Comparison of ENCODE assay signal across 39 cellular contexts in genomic region chr12:5678186-5678585, GRCh38.
"Had no signal": no experiment of that assay in that cellular context is flagged by ENCODE, and none has a peak within 500 bp of the region (broad histone marks: within the 10 kb centered on the region; RNA-seq: fewer than 3 reads in every experiment).

No MANE protein-coding gene starts in this region.

- H3K36me3 Mint-ChIP-seq: activated naive CD4-positive, alpha-beta T cell treated with anti-CD3 and anti-CD28 coated beads, Interleukin-2, amount 10 ng/mL, durations not matched to agents 7 days and 5 days; activated naive CD4-positive, alpha-beta T cell treated with anti-CD3 and anti-CD28 coated beads, Interleukin-2, amount 50 U/mL, for 24 hours; activated naive CD4-positive, alpha-beta T cell treated with anti-CD3 and anti-CD28 coated beads, Interleukin-2, amount 50 U/mL, for 72 hours; activated naive CD8-positive, alpha-beta T cell; activated naive CD8-positive, alpha-beta T cell treated with anti-CD3 and anti-CD28 coated beads for 36 hours; activated naive CD8-positive, alpha-beta T cell treated with anti-CD3 and anti-CD28 coated beads, Interleukin-2, amount 10 ng/mL, durations not matched to agents 7 days and 5 days; brain had no signal

- FAIRE-seq: astrocyte had no signal

- DNase-seq: activated effector memory CD4-positive, alpha-beta T cell treated with anti-CD3 and anti-CD28 coated beads, Interleukin-2, amount 50 U/mL, for 16 hours; activated effector memory CD4-positive, alpha-beta T cell treated with Interleukin-2 at 50 U/mL for 16 hours; activated gamma-delta T cell; activated gamma-delta T cell treated with Interleukin-2 at 50 U/mL for 16 hours; activated naive CD4-positive, alpha-beta T cell; activated naive CD4-positive, alpha-beta T cell treated with anti-CD3 and anti-CD28 coated beads for 36 hours; activated naive CD4-positive, alpha-beta T cell treated with anti-CD3 and anti-CD28 coated beads, Interleukin-2, amount 10 ng/mL, durations not matched to agents 7 days and 5 days; activated naive CD4-positive, alpha-beta T cell treated with anti-CD3 and anti-CD28 coated beads, Interleukin-2, amount 50 U/mL, for 16 hours; activated naive CD4-positive, alpha-beta T cell treated with Interleukin-2 at 50 U/mL for 16 hours; activated naive CD8-positive, alpha-beta T cell treated with anti-CD3 and anti-CD28 coated beads for 36 hours; activated naive CD8-positive, alpha-beta T cell treated with anti-CD3 and anti-CD28 coated beads, Interleukin-2, amount 10 ng/mL, durations not matched to agents 7 days and 5 days; activated naive CD8-positive, alpha-beta T cell treated with anti-CD3 and anti-CD28 coated beads, Interleukin-2, amount 50 U/mL, for 24 hours; activated T-cell treated with anti-CD3 and anti-CD28 coated beads, Interleukin-2, amount 50 U/mL, for 1 hour; activated T-cell treated with anti-CD3 and anti-CD28 coated beads, Interleukin-2, amount 50 U/mL, for 24 hours; activated T-cell treated with anti-CD3 and anti-CD28 coated beads, Interleukin-2, amount 50 U/mL, for 4 hours; activated T-cell treated with anti-CD3 and anti-CD28 coated beads, Interleukin-2, amount 50 U/mL, for 48 hours; activated T-cell treated with anti-CD3 and anti-CD28 coated beads, Interleukin-2, amount 50 U/mL, for 72 hours; adrenal gland; amniotic stem cell; amygdala; anterior cingulate cortex; aorta; body of pancreas; brain microvascular endothelial cell; caudate nucleus; central memory CD4-positive, alpha-beta T cell; cerebellar nuclear complex had no signal

- H3K4me3 ChIP-seq: adrenal gland, ascending aorta, body of pancreas, breast epithelium, cardiac muscle cell had no signal

- H3K9me3 Mint-ChIP-seq: activated naive CD4-positive, alpha-beta T cell treated with anti-CD3 and anti-CD28 coated beads for 36 hours; activated naive CD4-positive, alpha-beta T cell treated with anti-CD3 and anti-CD28 coated beads, Interleukin-2, amount 10 ng/mL, durations not matched to agents 7 days and 5 days; activated naive CD4-positive, alpha-beta T cell treated with anti-CD3 and anti-CD28 coated beads, Interleukin-2, amount 50 U/mL, for 24 hours; activated naive CD4-positive, alpha-beta T cell treated with anti-CD3 and anti-CD28 coated beads, Interleukin-2, amount 50 U/mL, for 72 hours; activated naive CD8-positive, alpha-beta T cell treated with anti-CD3 and anti-CD28 coated beads for 36 hours; activated naive CD8-positive, alpha-beta T cell treated with anti-CD3 and anti-CD28 coated beads, Interleukin-2, amount 10 ng/mL, durations not matched to agents 7 days and 5 days; activated naive CD8-positive, alpha-beta T cell treated with anti-CD3 and anti-CD28 coated beads, Interleukin-2, amount 50 U/mL, for 24 hours; activated T-cell treated with anti-CD3 and anti-CD28 coated beads, Interleukin-2, amount 50 U/mL, for 24 hours; activated T-cell treated with anti-CD3 and anti-CD28 coated beads, Interleukin-2, amount 50 U/mL, for 4 hours; activated T-cell treated with anti-CD3 and anti-CD28 coated beads, Interleukin-2, amount 50 U/mL, for 72 hours; activated T-helper 1 cell treated with anti-CD3 and anti-CD28 coated beads, Interleukin-12 subunit alpha, Interleukin-12 subunit beta, Interleukin-2, Interleukin-4 antibody, amounts not matched to agents 30 ng/mL and 10 ng/mL and 1 ng/mL, durations not matched to agents 14 hours and 24 hours and 36 hours; activated T-helper 17 cell treated with anti-CD3 and anti-CD28 coated beads, Interleukin-2, amount 50 U/mL, for 72 hours; activated T-helper 2 cell treated with anti-CD3 and anti-CD28 coated beads, Interferon-gamma antibody, Interleukin-2, Interleukin-4, amounts not matched to agents 10 μg/mL and 5 μg/mL and 100 μg/mL, durations not matched to agents 14 hours and 24 hours and 36 hours; brain; central memory CD8-positive, alpha-beta T cell had no signal

- ATAC-seq: activated naive CD4-positive, alpha-beta T cell treated with anti-CD3 and anti-CD28 coated beads, Interleukin-2, amount 50 U/mL, for 72 hours; activated naive CD8-positive, alpha-beta T cell treated with anti-CD3 and anti-CD28 coated beads, Interleukin-2, amount 50 U/mL, for 24 hours; activated T-cell treated with anti-CD3 and anti-CD28 coated beads, Interleukin-2, amount 50 U/mL, for 4 hours; activated T-cell treated with anti-CD3 and anti-CD28 coated beads, Interleukin-2, amount 50 U/mL, for 72 hours; activated T-helper 17 cell treated with anti-CD3 and anti-CD28 coated beads, Interleukin-2, amount 50 U/mL, for 72 hours; body of pancreas had no signal

- H3K27me3 Mint-ChIP-seq: activated naive CD4-positive, alpha-beta T cell treated with anti-CD3 and anti-CD28 coated beads, Interleukin-2, amount 10 ng/mL, durations not matched to agents 7 days and 5 days had no signal

- H3K4me1 ChIP-seq: adrenal gland, ascending aorta, body of pancreas, breast epithelium had no signal

- H3K9me3 ChIP-seq: adrenal gland, ascending aorta, body of pancreas, breast epithelium had no signal

- H3K27ac ChIP-seq: adrenal gland, ascending aorta, body of pancreas, brain microvascular endothelial cell, breast epithelium, cardiac muscle cell had no signal

- H3K4me3 Mint-ChIP-seq: activated naive CD4-positive, alpha-beta T cell treated with anti-CD3 and anti-CD28 coated beads for 36 hours; activated naive CD4-positive, alpha-beta T cell treated with anti-CD3 and anti-CD28 coated beads, Interleukin-2, amount 10 ng/mL, durations not matched to agents 7 days and 5 days; activated naive CD4-positive, alpha-beta T cell treated with anti-CD3 and anti-CD28 coated beads, Interleukin-2, amount 50 U/mL, for 24 hours; activated naive CD8-positive, alpha-beta T cell; activated naive CD8-positive, alpha-beta T cell treated with anti-CD3 and anti-CD28 coated beads for 36 hours; activated naive CD8-positive, alpha-beta T cell treated with anti-CD3 and anti-CD28 coated beads, Interleukin-2, amount 10 ng/mL, durations not matched to agents 7 days and 5 days; activated naive CD8-positive, alpha-beta T cell treated with anti-CD3 and anti-CD28 coated beads, Interleukin-2, amount 50 U/mL, for 24 hours; activated T-cell treated with anti-CD3 and anti-CD28 coated beads, Interleukin-2, amount 50 U/mL, for 24 hours; activated T-cell treated with anti-CD3 and anti-CD28 coated beads, Interleukin-2, amount 50 U/mL, for 4 hours; activated T-cell treated with anti-CD3 and anti-CD28 coated beads, Interleukin-2, amount 50 U/mL, for 72 hours; activated T-helper 1 cell treated with anti-CD3 and anti-CD28 coated beads, Interleukin-12 subunit alpha, Interleukin-12 subunit beta, Interleukin-2, Interleukin-4 antibody, amounts not matched to agents 30 ng/mL and 10 ng/mL and 1 ng/mL, durations not matched to agents 14 hours and 24 hours and 36 hours; activated T-helper 17 cell treated with anti-CD3 and anti-CD28 coated beads, Interleukin-2, amount 50 U/mL, for 72 hours; brain; central memory CD8-positive, alpha-beta T cell had no signal

- H3K36me3 ChIP-seq: adrenal gland, ascending aorta, brain microvascular endothelial cell, breast epithelium, cardiac muscle cell had no signal

- H3K4me1 Mint-ChIP-seq: activated naive CD4-positive, alpha-beta T cell treated with anti-CD3 and anti-CD28 coated beads, Interleukin-2, amount 10 ng/mL, durations not matched to agents 7 days and 5 days; activated naive CD4-positive, alpha-beta T cell treated with anti-CD3 and anti-CD28 coated beads, Interleukin-2, amount 50 U/mL, for 24 hours; activated naive CD8-positive, alpha-beta T cell treated with anti-CD3 and anti-CD28 coated beads for 36 hours; activated naive CD8-positive, alpha-beta T cell treated with anti-CD3 and anti-CD28 coated beads, Interleukin-2, amount 10 ng/mL, durations not matched to agents 7 days and 5 days; activated naive CD8-positive, alpha-beta T cell treated with anti-CD3 and anti-CD28 coated beads, Interleukin-2, amount 50 U/mL, for 24 hours; activated T-helper 17 cell treated with anti-CD3 and anti-CD28 coated beads, Interleukin-2, amount 50 U/mL, for 72 hours; brain; central memory CD8-positive, alpha-beta T cell had no signal

- H3K27me3 ChIP-seq: adrenal gland, ascending aorta, brain microvascular endothelial cell, breast epithelium had no signal

- H3K27ac Mint-ChIP-seq: activated naive CD4-positive, alpha-beta T cell treated with anti-CD3 and anti-CD28 coated beads for 36 hours; activated naive CD4-positive, alpha-beta T cell treated with anti-CD3 and anti-CD28 coated beads, Interleukin-2, amount 10 ng/mL, durations not matched to agents 7 days and 5 days; activated naive CD4-positive, alpha-beta T cell treated with anti-CD3 and anti-CD28 coated beads, Interleukin-2, amount 50 U/mL, for 24 hours; activated naive CD4-positive, alpha-beta T cell treated with anti-CD3 and anti-CD28 coated beads, Interleukin-2, amount 50 U/mL, for 72 hours; activated naive CD8-positive, alpha-beta T cell; activated naive CD8-positive, alpha-beta T cell treated with anti-CD3 and anti-CD28 coated beads for 36 hours; activated naive CD8-positive, alpha-beta T cell treated with anti-CD3 and anti-CD28 coated beads, Interleukin-2, amount 10 ng/mL, durations not matched to agents 7 days and 5 days; activated naive CD8-positive, alpha-beta T cell treated with anti-CD3 and anti-CD28 coated beads, Interleukin-2, amount 50 U/mL, for 24 hours; activated T-cell treated with anti-CD3 and anti-CD28 coated beads, Interleukin-2, amount 50 U/mL, for 24 hours; activated T-cell treated with anti-CD3 and anti-CD28 coated beads, Interleukin-2, amount 50 U/mL, for 72 hours; activated T-helper 1 cell treated with anti-CD3 and anti-CD28 coated beads, Interleukin-12 subunit alpha, Interleukin-12 subunit beta, Interleukin-2, Interleukin-4 antibody, amounts not matched to agents 30 ng/mL and 10 ng/mL and 1 ng/mL, durations not matched to agents 14 hours and 24 hours and 36 hours; activated T-helper 17 cell treated with anti-CD3 and anti-CD28 coated beads, Interleukin-2, amount 50 U/mL, for 72 hours; activated T-helper 2 cell treated with anti-CD3 and anti-CD28 coated beads, Interferon-gamma antibody, Interleukin-2, Interleukin-4, amounts not matched to agents 10 μg/mL and 5 μg/mL and 100 μg/mL, durations not matched to agents 14 hours and 24 hours and 36 hours; brain had no signal
